ENCODE assay signal across 8 cellular contexts in genomic region chr1:23964790-23965740, GRCh38. TPM values are rescaled to one million over a fixed set of nuclear protein-coding genes. Genes with fewer than 3 reads are reported as not detected.
DNase-seq lines count a peak whose midpoint lies in the region; ATAC-seq and TF ChIP-seq lines count a peak whose summit lies in the region.

No MANE protein-coding gene starts in this region.

- H3K4me1 ChIP-seq in PC-9 (replicated peaks; ENCODE audit: insufficient read depth) = peaks cover 9% of the 10 kb centered on the region; the same call in 1 of the 2 replicates
- peaks cover 13 to 14% of the 10 kb centered on the region in 2 experiments for H3K4me1 ChIP-seq in neutrophil (ENCODE audit: control insufficient read depth in 1 of 2, insufficient read depth in 1 of 2, low read depth in 1 of 2, low read length in 1 of 2)

- H3K4me2 ChIP-seq in PC-9 = no peak overlapping the region

- H3K9me2 ChIP-seq in PC-9 (ENCODE audit: insufficient read depth) = no peaks in the 10 kb centered on the region

- ATAC-seq in GM21717 (IDR thresholded peaks at IDR 0.05; ENCODE audit: unreplicated experiment) (no peak), GM19455 (IDR thresholded peaks at IDR 0.05; ENCODE audit: unreplicated experiment) (no peak)

- H3K4me3 ChIP-seq in PC-9 (no peak overlapping the region), neutrophil (ENCODE audit: low read depth in 1 of 2, low read length in 1 of 2) (no peak overlapping the region)

- H3K79me2 ChIP-seq in PC-9 (ENCODE audit: low read depth) = peaks cover 20% of the 10 kb centered on the region

- POLR2A ChIA-PET in PC-9 (lab: Charles Lee; ENCODE audit: unreplicated experiment) = interaction anchor here (0.6 kb wide), 1 partner anchor 187 kb away, joined by 11 read pairs; the partner anchor contains the start of gene PITHD1

- TF ChIP-seq CTCF in PC-9 (conservative IDR thresholded peaks at IDR 0.05) = no peak
- TF ChIP-seq CTCF in neutrophil (IDR thresholded peaks at IDR 0.05) = no peak

- peaks cover 7% of the 10 kb centered on the region; the same call in 1 of the 2 replicates for H4K20me1 ChIP-seq in PC-9 (ENCODE audit: insufficient read depth)

- BruUV-seq in PC-9 (replicated peaks; lab: Mats Ljungman, UMichigan) = no TSS peak

- H3K36me3 ChIP-seq in PC-9 (ENCODE audit: low read depth) = peaks cover 26% of the 10 kb centered on the region; the same call in 1 of the 2 replicates
- peaks cover 59% of the 10 kb centered on the region for H3K36me3 ChIP-seq in neutrophil

- DNase-seq in GF-D8 (lab: John Stamatoyannopoulos, UW) (peak; percentile 88), PC-9 (no peak), dedifferentiated amniotic fluid mesenchymal stem cell (ENCODE audit: extremely low spot score) (peak; percentile 17), NCI-H2107 treated with DMSO at 0.1 percent for 48 hours (lab: John Stamatoyannopoulos, UW; ENCODE audit: unreplicated experiment) (no peak)
- DNase-seq in activated effector memory CD4-positive, alpha-beta T cell treated with anti-CD3 and anti-CD28 coated beads, Interleukin-2, amount 50 U/mL, for 16 hours = no peak

- H3K27ac ChIP-seq in PC-9 = peak overlapping the region; percentile 47
- peak overlapping the region; percentile 57 for H3K27ac ChIP-seq in neutrophil

- H3F3A ChIP-seq in PC-9 (ENCODE audit: insufficient read depth, low read depth) = peaks cover 46% of the 10 kb centered on the region

- no peaks in the 10 kb centered on the region for H3K9me3 ChIP-seq in PC-9 (ENCODE audit: insufficient read depth, low read depth)
- H3K9me3 ChIP-seq in neutrophil = no peaks in the 10 kb centered on the region

- no peak overlapping the region for H2AFZ ChIP-seq in PC-9

- H3K27me3 ChIP-seq in PC-9 (ENCODE audit: insufficient read depth, low read depth) (no peaks in the 10 kb centered on the region), neutrophil (no peaks in the 10 kb centered on the region)

- intact Hi-C loops in PC-9 (cut with micrococcal nuclease; ENCODE audit: unreplicated experiment) = no loop called here

- CTCF ChIA-PET in PC-9 (lab: Charles Lee) = no interaction called here

RNA-seq across cellular contexts. Expression of gene PNRC2, which starts 5.4 kb away (rescaled TPM):
- 58.4 and 67.7 TPM in 2 replicates for total RNA-seq in PC-9 (2021)

RNA-seq across cellular contexts. Expression of gene SRSF10, which starts 15.1 kb away (rescaled TPM):
- total RNA-seq in PC-9 (2021) = 77.3 and 96.2 TPM in 2 replicates

RNA-seq across cellular contexts. Expression of gene CNR2, which starts 51.9 kb away (rescaled TPM):
- total RNA-seq in PC-9 (2021) = not detected in 2 replicates

Comparison
In these comparisons a context has a peak if more than half of its experiments do, and no peak if none do; other contexts are left out.
1. DNase-seq: peak in GF-D8 (single experiment) and dedifferentiated amniotic fluid mesenchymal stem cell (single experiment); none in PC-9 (0 of 2), activated effector memory CD4-positive, alpha-beta T cell treated with anti-CD3 and anti-CD28 coated beads, Interleukin-2, amount 50 U/mL, for 16 hours (single experiment) and NCI-H2107 treated with DMSO at 0.1 percent for 48 hours (single experiment).